In genomic region chr11:93694109-93694508, GRCh38 we compare ENCODE assay signal across 23 cellular contexts. TPM values are rescaled to one million over a fixed set of nuclear protein-coding genes. Genes with fewer than 3 reads are reported as not detected.
DNase-seq lines count a peak whose midpoint lies in the region; ATAC-seq and TF ChIP-seq lines count a peak whose summit lies in the region.
"Had no signal": no experiment of that assay in that cellular context is flagged by ENCODE, and none has a peak within 500 bp of the region (broad histone marks: within the 10 kb centered on the region; RNA-seq: fewer than 3 reads in every experiment).

No MANE protein-coding gene starts in this region.

- peaks cover 10% of the 10 kb centered on the region for H3K4me1 Mint-ChIP-seq in activated T-cell treated with anti-CD3 and anti-CD28 coated beads, Interleukin-2, amount 50 U/mL, for 72 hours (ENCODE audit: low read depth)
- H3K4me1 Mint-ChIP-seq in chondrocyte (ENCODE audit: low read depth): no peaks in the 10 kb centered on the region
- H3K4me1 Mint-ChIP-seq: nephron, T-cell had no signal

- intact Hi-C loops in upper lobe of right lung (cut with DNase I): no loop called here

- peak; percentile 12; the same call in 1 of the 2 replicates for TF ChIP-seq CTCF in OCI-LY3 (IDR thresholded peaks at IDR 0.05; ENCODE audit: low read depth, low read length)
- TF ChIP-seq CTCF in chondrocyte (IDR thresholded peaks at IDR 0.05): peak; percentile 28
- TF ChIP-seq CTCF in upper lobe of right lung (IDR thresholded peaks at IDR 0.05): no peak

- H3K36me3 ChIP-seq in OCI-LY3 (replicated peaks; ENCODE audit: low read depth, low read length) (peaks cover 71% of the 10 kb centered on the region), upper lobe of right lung (peaks cover 84% of the 10 kb centered on the region)

- peaks cover 30 to 50% of the 10 kb centered on the region in 2 donors for H3K36me3 Mint-ChIP-seq in activated T-cell treated with anti-CD3 and anti-CD28 coated beads, Interleukin-2, amount 50 U/mL, for 72 hours (ENCODE audit: insufficient read depth in 2 of 2)
- H3K36me3 Mint-ChIP-seq in chondrocyte (ENCODE audit: low read depth): peaks cover 45% of the 10 kb centered on the region

- no peaks in the 10 kb centered on the region for H3K9me3 ChIP-seq in OCI-LY3 (ENCODE audit: insufficient read depth, low read length)
- H3K9me3 ChIP-seq in upper lobe of right lung: no peaks in the 10 kb centered on the region
- H3K9me3 ChIP-seq: esophagus muscularis mucosa, left lung, vagina had no signal

- peaks cover 17% of the 10 kb centered on the region for H3K4me1 ChIP-seq in OCI-LY3 (ENCODE audit: low read length)
- no peaks in the 10 kb centered on the region for H3K4me1 ChIP-seq in upper lobe of right lung
- H3K4me1 ChIP-seq: esophagus muscularis mucosa, vagina had no signal

- H3K4me2 ChIP-seq in OCI-LY3 (ENCODE audit: low read length): no peak overlapping the region

- H3K27ac Mint-ChIP-seq in activated T-cell treated with anti-CD3 and anti-CD28 coated beads, Interleukin-2, amount 50 U/mL, for 72 hours: peak overlapping the region; percentile 33
- H3K27ac Mint-ChIP-seq in chondrocyte (ENCODE audit: unreplicated experiment): no peak overlapping the region
- H3K27ac Mint-ChIP-seq: activated CD4-positive, alpha-beta T cell treated with anti-CD3 and anti-CD28 coated beads, Interleukin-2, amount 10 ng/mL, durations not matched to agents 7 days and 5 days; nephron; T-cell had no signal

- ATAC-seq in activated T-cell treated with anti-CD3 and anti-CD28 coated beads, Interleukin-2, amount 50 U/mL, for 72 hours (replicated peaks in 1 of 2): no peak
- ATAC-seq in GM21723 (IDR thresholded peaks at IDR 0.05; ENCODE audit: unreplicated experiment) (no peak), upper lobe of right lung (no peak), HG03159 (IDR thresholded peaks at IDR 0.05; ENCODE audit: unreplicated experiment) (no peak), GM18873 (IDR thresholded peaks at IDR 0.05; ENCODE audit: low FRiP score, unreplicated experiment) (no peak)
- ATAC-seq: left lung, T-cell had no signal

- H3K4me3 ChIP-seq in OCI-LY3 (ENCODE audit: low read length): no peak overlapping the region
- no peak overlapping the region for H3K4me3 ChIP-seq in upper lobe of right lung
- H3K4me3 ChIP-seq: esophagus muscularis mucosa, left lung, vagina had no signal

- H3K9ac ChIP-seq in OCI-LY3 (ENCODE audit: low read length): no peak overlapping the region

- H3K27ac ChIP-seq in OCI-LY3 (ENCODE audit: low read length) (no peak overlapping the region), upper lobe of right lung (no peak overlapping the region)
- H3K27ac ChIP-seq: esophagus muscularis mucosa, left lung, vagina had no signal

- no peaks in the 10 kb centered on the region for H3K27me3 Mint-ChIP-seq in activated T-cell treated with anti-CD3 and anti-CD28 coated beads, Interleukin-2, amount 50 U/mL, for 72 hours (ENCODE audit: low read depth)
- H3K27me3 Mint-ChIP-seq in chondrocyte (ENCODE audit: low read depth): no peaks in the 10 kb centered on the region
- H3K27me3 Mint-ChIP-seq: activated CD4-positive, alpha-beta T cell treated with anti-CD3 and anti-CD28 coated beads, Interleukin-2, amount 10 ng/mL, durations not matched to agents 7 days and 5 days; T-cell had no signal

- no peaks in the 10 kb centered on the region for H3K9me3 Mint-ChIP-seq in activated T-cell treated with anti-CD3 and anti-CD28 coated beads, Interleukin-2, amount 50 U/mL, for 72 hours
- no peaks in the 10 kb centered on the region for H3K9me3 Mint-ChIP-seq in chondrocyte (ENCODE audit: low read depth)
- H3K9me3 Mint-ChIP-seq: activated CD4-positive, alpha-beta T cell treated with anti-CD3 and anti-CD28 coated beads, Interleukin-2, amount 10 ng/mL, durations not matched to agents 7 days and 5 days; nephron; T-cell had no signal

- no peak overlapping the region for H3K4me3 Mint-ChIP-seq in activated T-cell treated with anti-CD3 and anti-CD28 coated beads, Interleukin-2, amount 50 U/mL, for 72 hours
- H3K4me3 Mint-ChIP-seq in chondrocyte (ENCODE audit: unreplicated experiment): no peak overlapping the region
- H3K4me3 Mint-ChIP-seq: activated CD4-positive, alpha-beta T cell treated with anti-CD3 and anti-CD28 coated beads, Interleukin-2, amount 10 ng/mL, durations not matched to agents 7 days and 5 days; nephron; T-cell had no signal

- no peak overlapping the region for H2AFZ ChIP-seq in OCI-LY3 (ENCODE audit: low read depth, low read length)

- H4K20me1 ChIP-seq in OCI-LY3 (ENCODE audit: insufficient read depth, low read length): 0 out of 2 replicates have a peak, but pooled peaks cover 2% of the 10 kb centered on the region

- H3K27me3 ChIP-seq in OCI-LY3 (ENCODE audit: low read depth, low read length) (no peaks in the 10 kb centered on the region), upper lobe of right lung (no peaks in the 10 kb centered on the region)
- H3K27me3 ChIP-seq: esophagus muscularis mucosa, left lung, vagina had no signal

- H3K79me2 ChIP-seq in OCI-LY3 (ENCODE audit: low read length): peaks cover 5% of the 10 kb centered on the region; the same call in 1 of the 2 replicates

- DNase-seq in activated T-cell treated with anti-CD3 and anti-CD28 coated beads, Interleukin-2, amount 50 U/mL, for 72 hours: no peak
- no peak for DNase-seq in activated T-cell treated with anti-CD3 and anti-CD28 coated beads for 4 hours
- DNase-seq in chondrocyte (ENCODE audit: low spot score): no peak
- no peak for DNase-seq in upper lobe of right lung
- DNase-seq: activated CD4-positive, alpha-beta T cell treated with anti-CD3 and anti-CD28 coated beads, Interleukin-2, amount 10 ng/mL, durations not matched to agents 7 days and 5 days; activated CD8-positive, alpha-beta memory T cell treated with anti-CD3 and anti-CD28 coated beads, Interleukin-2, amount 50 U/mL, for 48 hours; activated gamma-delta T cell treated with Interleukin-2 at 50 U/mL for 16 hours; amniotic stem cell; caudate nucleus; effector CD4-positive, alpha-beta T cell; left lung; midbrain; NCI-H146; NCI-H226; NK-92 treated with Interleukin-12 subunit alpha and Interleukin-12 subunit beta, amount 100 ng/mL, for 24 hours; T-cell had no signal

RNA-seq across cellular contexts. Expression of gene CEP295, which starts 32.6 kb away (rescaled TPM):
- total RNA-seq in activated T-cell treated with anti-CD3 and anti-CD28 coated beads, Interleukin-2, amount 50 U/mL, for 72 hours: 10 to 100 TPM; 27.6 to 30.9 TPM
- 11.1 to 15.3 TPM (median 11.3 TPM) in 3 replicates for total RNA-seq in chondrocyte
- total RNA-seq in upper lobe of right lung: 11.5 TPM

RNA-seq across cellular contexts. Expression of gene TAF1D, which starts 47.2 kb away (rescaled TPM):
- total RNA-seq in activated T-cell treated with anti-CD3 and anti-CD28 coated beads, Interleukin-2, amount 50 U/mL, for 72 hours: 100 to 1,000 TPM; 284 to 353 TPM
- total RNA-seq in chondrocyte: 83.8 to 85.7 TPM (median 84.5 TPM) in 3 replicates
- total RNA-seq in upper lobe of right lung: 93.4 TPM

RNA-seq across cellular contexts. Expression of gene C11orf54, which starts 47.4 kb away (rescaled TPM):
- total RNA-seq in activated T-cell treated with anti-CD3 and anti-CD28 coated beads, Interleukin-2, amount 50 U/mL, for 72 hours: 10 to 100 TPM; 36.2 to 44.8 TPM
- total RNA-seq in chondrocyte (11.6 to 20.5 TPM (median 13.3 TPM) in 3 replicates), upper lobe of right lung (48.3 TPM)
